ENCODE assay signal across 1 cellular context in the genomic region with DNA sequence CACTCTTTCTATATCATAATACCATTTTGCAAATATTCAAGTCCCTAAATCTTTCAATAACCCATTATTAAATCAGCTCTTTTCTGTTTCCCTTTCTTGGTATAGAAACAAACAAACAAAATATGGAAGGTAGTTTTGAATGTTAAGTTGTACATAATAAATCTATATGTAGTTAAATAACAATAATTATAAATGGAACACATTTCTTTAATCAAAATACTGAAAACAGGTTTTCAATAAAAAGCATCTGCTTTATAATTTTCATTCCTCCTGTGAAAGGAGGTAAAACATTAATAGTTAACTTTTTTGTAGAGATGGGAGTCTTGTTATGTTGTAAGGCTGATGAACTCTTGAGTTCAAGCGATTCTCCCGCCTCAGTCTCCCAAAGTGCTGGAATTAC.
TF ChIP-seq lines count a peak whose summit lies in the region.

No MANE protein-coding gene starts in this region.

TF ChIP-seq in K562, 482 proteins besides CTCF, POLR2A, EP300 and RAD21:
- TF ChIP-seq BACH1 (tag; IDR thresholded peaks at IDR 0.05) (no peak), ZNF507 (tag; conservative IDR thresholded peaks at IDR 0.05) (peak; percentile 98), ZNF354B (CRISPR knock-in tag; IDR thresholded peaks at IDR 0.05) (peak; percentile 76; the same call in 1 of the 2 replicates)
- TF ChIP-seq, protein P1, sequence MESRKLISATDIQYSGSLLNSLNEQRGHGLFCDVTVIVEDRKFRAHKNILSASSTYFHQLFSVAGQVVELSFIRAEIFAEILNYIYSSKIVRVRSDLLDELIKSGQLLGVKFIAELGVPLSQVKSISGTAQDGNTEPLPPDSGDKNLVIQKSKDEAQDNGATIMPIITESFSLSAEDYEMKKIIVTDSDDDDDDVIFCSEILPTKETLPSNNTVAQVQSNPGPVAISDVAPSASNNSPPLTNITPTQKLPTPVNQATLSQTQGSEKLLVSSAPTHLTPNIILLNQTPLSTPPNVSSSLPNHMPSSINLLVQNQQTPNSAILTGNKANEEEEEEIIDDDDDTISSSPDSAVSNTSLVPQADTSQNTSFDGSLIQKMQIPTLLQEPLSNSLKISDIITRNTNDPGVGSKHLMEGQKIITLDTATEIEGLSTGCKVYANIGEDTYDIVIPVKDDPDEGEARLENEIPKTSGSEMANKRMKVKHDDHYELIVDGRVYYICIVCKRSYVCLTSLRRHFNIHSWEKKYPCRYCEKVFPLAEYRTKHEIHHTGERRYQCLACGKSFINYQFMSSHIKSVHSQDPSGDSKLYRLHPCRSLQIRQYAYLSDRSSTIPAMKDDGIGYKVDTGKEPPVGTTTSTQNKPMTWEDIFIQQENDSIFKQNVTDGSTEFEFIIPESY (CRISPR knock-in tag; IDR thresholded peaks at IDR 0.05), result no peak
